1 cellular context compared by ENCODE assay signal in the genomic region with DNA sequence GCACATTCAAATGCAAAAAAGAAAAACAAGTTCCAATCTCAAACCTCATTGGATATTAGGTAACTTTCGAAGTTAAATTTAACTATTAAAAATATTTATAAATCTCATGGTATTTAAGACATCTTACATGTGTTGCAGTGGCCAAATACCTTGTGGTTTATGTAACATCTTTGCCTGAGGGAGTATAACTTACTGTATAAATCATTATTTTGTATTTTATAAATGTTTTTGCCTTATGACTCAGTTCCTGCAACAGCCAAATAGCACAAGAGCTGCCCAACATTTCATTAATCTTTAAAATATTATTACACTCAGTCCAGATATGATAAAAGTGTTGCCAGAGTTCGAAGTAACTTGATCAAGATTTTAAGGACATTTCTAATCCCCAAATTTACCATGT.
TF ChIP-seq lines count a peak whose summit lies in the region.

No MANE protein-coding gene starts in this region.

TF ChIP-seq in IMR-90, 13 proteins besides CTCF, POLR2A, EP300 and RAD21:
- TF ChIP-seq MAFK (IDR thresholded peaks at IDR 0.05; ENCODE audit: low read depth, low read length): no peak
- TF ChIP-seq ELK1 (IDR thresholded peaks at IDR 0.05; ENCODE audit: borderline replicate concordance, low read depth, low read length): no peak
- no peak for TF ChIP-seq SMC3 (IDR thresholded peaks at IDR 0.05; ENCODE audit: low read depth, low read length)
- no peak for TF ChIP-seq MAZ (IDR thresholded peaks at IDR 0.05; ENCODE audit: borderline replicate concordance, low read depth, low read length)
- TF ChIP-seq RFX5 (IDR thresholded peaks at IDR 0.05; ENCODE audit: low read depth, low read length): no peak
- no peak for TF ChIP-seq FOS (IDR thresholded peaks at IDR 0.05; ENCODE audit: low read depth, low read length)
- no peak for TF ChIP-seq NFE2L2 (IDR thresholded peaks at IDR 0.05; ENCODE audit: low read depth, low read length)
- no peak for TF ChIP-seq USF2 (IDR thresholded peaks at IDR 0.05; ENCODE audit: low read depth, low read length)
- TF ChIP-seq RCOR1 (IDR thresholded peaks at IDR 0.05; ENCODE audit: insufficient replicate concordance, low read length): no peak
- TF ChIP-seq CHD1 (IDR thresholded peaks at IDR 0.05; ENCODE audit: low read depth, low read length): no peak
- TF ChIP-seq MXI1 (IDR thresholded peaks at IDR 0.05; ENCODE audit: borderline replicate concordance, low read depth, low read length): no peak
- no peak for TF ChIP-seq BHLHE40 (IDR thresholded peaks at IDR 0.05; ENCODE audit: low read depth, low read length)
- no peak for TF ChIP-seq CEBPB (IDR thresholded peaks at IDR 0.05; ENCODE audit: low read depth, low read length)
